In genomic region chr12:65493893-65494205, GRCh38 we compare ENCODE assay signal across 18 cellular contexts.
"Had no signal": no experiment of that assay in that cellular context is flagged by ENCODE, and none has a peak within 500 bp of the region (broad histone marks: within the 10 kb centered on the region; RNA-seq: fewer than 3 reads in every experiment).

No MANE protein-coding gene starts in this region.

- H3K9me3 Mint-ChIP-seq: activated naive CD4-positive, alpha-beta T cell treated with anti-CD3 and anti-CD28 coated beads, Interleukin-2, amount 10 ng/mL, durations not matched to agents 7 days and 5 days; neural progenitor cell; T-helper 1 cell treated with Interleukin-12 subunit alpha and Interleukin-12 subunit beta and Interleukin-4 antibody, amounts not matched to agents 30 μg/mL and 1 μg/mL, for 36 hours had no signal

- H3K27ac Mint-ChIP-seq: activated CD8-positive, alpha-beta memory T cell treated with anti-CD3 and anti-CD28 coated beads, Interleukin-2, amount 10 ng/mL, durations not matched to agents 7 days and 5 days; activated naive CD4-positive, alpha-beta T cell treated with anti-CD3 and anti-CD28 coated beads, Interleukin-2, amount 10 ng/mL, durations not matched to agents 7 days and 5 days; activated T-cell treated with anti-CD3 and anti-CD28 coated beads, Interleukin-2, amount 50 U/mL, for 24 hours; memory B cell; stimulated activated effector memory CD8-positive, alpha-beta T cell treated with anti-CD3 and anti-CD28 coated beads, Interleukin-12 subunit alpha, Interleukin-12 subunit beta, amount 100 ng/mL, for 72 hours; T-helper 1 cell treated with Interleukin-12 subunit alpha and Interleukin-12 subunit beta and Interleukin-4 antibody, amounts not matched to agents 30 μg/mL and 1 μg/mL, for 36 hours had no signal

- H3K27me3 ChIP-seq: adrenal gland, cardiac muscle cell, gastroesophageal sphincter, neural progenitor cell had no signal

- H3K27ac ChIP-seq: adrenal gland, gastroesophageal sphincter, neural progenitor cell, thoracic aorta, WERI-Rb-1 had no signal

- H3K4me3 ChIP-seq: adrenal gland, cardiac muscle cell, gastroesophageal sphincter, neural progenitor cell, thoracic aorta had no signal

- FAIRE-seq: endometrium, kidney had no signal

- H3K36me3 ChIP-seq: adrenal gland, cardiac muscle cell, gastroesophageal sphincter, neural progenitor cell, thoracic aorta, WERI-Rb-1 had no signal

- H3K4me1 ChIP-seq: adrenal gland, gastroesophageal sphincter, neural progenitor cell had no signal

- H3K9me3 ChIP-seq: adrenal gland, gastroesophageal sphincter, thoracic aorta had no signal

- H3K27me3 Mint-ChIP-seq: activated CD8-positive, alpha-beta memory T cell treated with anti-CD3 and anti-CD28 coated beads, Interleukin-2, amount 10 ng/mL, durations not matched to agents 7 days and 5 days; activated naive CD4-positive, alpha-beta T cell treated with anti-CD3 and anti-CD28 coated beads, Interleukin-2, amount 10 ng/mL, durations not matched to agents 7 days and 5 days had no signal

- H3K36me3 Mint-ChIP-seq: activated CD8-positive, alpha-beta memory T cell treated with anti-CD3 and anti-CD28 coated beads, Interleukin-2, amount 10 ng/mL, durations not matched to agents 7 days and 5 days; activated naive CD4-positive, alpha-beta T cell treated with anti-CD3 and anti-CD28 coated beads, Interleukin-2, amount 10 ng/mL, durations not matched to agents 7 days and 5 days; memory B cell; neural progenitor cell; stimulated activated effector memory CD8-positive, alpha-beta T cell treated with anti-CD3 and anti-CD28 coated beads, Interleukin-12 subunit alpha, Interleukin-12 subunit beta, amount 100 ng/mL, for 72 hours had no signal

- H3K4me1 Mint-ChIP-seq: activated naive CD4-positive, alpha-beta T cell treated with anti-CD3 and anti-CD28 coated beads, Interleukin-2, amount 10 ng/mL, durations not matched to agents 7 days and 5 days; memory B cell; stimulated activated effector memory CD8-positive, alpha-beta T cell treated with anti-CD3 and anti-CD28 coated beads, Interleukin-12 subunit alpha, Interleukin-12 subunit beta, amount 100 ng/mL, for 72 hours had no signal

- H3K4me3 Mint-ChIP-seq: activated CD8-positive, alpha-beta memory T cell treated with anti-CD3 and anti-CD28 coated beads, Interleukin-2, amount 10 ng/mL, durations not matched to agents 7 days and 5 days; activated naive CD4-positive, alpha-beta T cell treated with anti-CD3 and anti-CD28 coated beads, Interleukin-2, amount 10 ng/mL, durations not matched to agents 7 days and 5 days; activated T-cell treated with anti-CD3 and anti-CD28 coated beads, Interleukin-2, amount 50 U/mL, for 24 hours; memory B cell; neural progenitor cell; stimulated activated effector memory CD8-positive, alpha-beta T cell treated with anti-CD3 and anti-CD28 coated beads, Interleukin-12 subunit alpha, Interleukin-12 subunit beta, amount 100 ng/mL, for 72 hours; T-helper 1 cell treated with Interleukin-12 subunit alpha and Interleukin-12 subunit beta and Interleukin-4 antibody, amounts not matched to agents 30 μg/mL and 1 μg/mL, for 36 hours had no signal

- DNase-seq: activated CD4-positive, alpha-beta T cell treated with anti-CD3 and anti-CD28 coated beads, Interleukin-2, amount 50 U/mL, for 48 hours; activated CD8-positive, alpha-beta memory T cell treated with anti-CD3 and anti-CD28 coated beads, Interleukin-2, amount 10 ng/mL, durations not matched to agents 7 days and 5 days; activated naive CD4-positive, alpha-beta T cell treated with anti-CD3 and anti-CD28 coated beads, Interleukin-2, amount 10 ng/mL, durations not matched to agents 7 days and 5 days; activated T-cell treated with anti-CD3 and anti-CD28 coated beads, Interleukin-2, amount 50 U/mL, for 24 hours; adrenal gland; kidney; left ventricle myocardium superior; retina; stimulated activated CD4-positive, alpha-beta T cell treated with anti-CD3 and anti-CD28 coated beads, Interleukin-12 subunit alpha, Interleukin-12 subunit beta, amount 100 ng/mL, for 4 hours; WERI-Rb-1 had no signal
